1 cellular context compared by ENCODE assay signal in genomic region chr7:19062216-19062615, GRCh38.
TF ChIP-seq lines count a peak whose summit lies in the region.

No MANE protein-coding gene starts in this region.

TF ChIP-seq in H1, 55 proteins besides CTCF, POLR2A, EP300 and RAD21:
- TF ChIP-seq SRF (IDR thresholded peaks at IDR 0.05; ENCODE audit: low read depth, low read length), result no peak
- TF ChIP-seq RXRA (IDR thresholded peaks at IDR 0.05; ENCODE audit: insufficient read depth, low read depth, low read length), result no peak
- no peak for TF ChIP-seq ATF3 (IDR thresholded peaks at IDR 0.05; ENCODE audit: insufficient read depth, low read depth, low read length)
- no peak for TF ChIP-seq CBX5 (IDR thresholded peaks at IDR 0.05; ENCODE audit: low read depth, low read length)
- no peak for TF ChIP-seq RNF2 (IDR thresholded peaks at IDR 0.05; ENCODE audit: borderline replicate concordance, low read depth, low read length, missing control alignments, poor library complexity, severe bottlenecking)
- no peak for TF ChIP-seq KDM4A (IDR thresholded peaks at IDR 0.05; ENCODE audit: low read depth, low read length, severe bottlenecking)
- no peak for TF ChIP-seq SP1 (IDR thresholded peaks at IDR 0.05; ENCODE audit: low read depth, low read length)
- TF ChIP-seq JUN (IDR thresholded peaks at IDR 0.05; ENCODE audit: low read depth, low read length), result no peak
- TF ChIP-seq NANOG (IDR thresholded peaks at IDR 0.05; ENCODE audit: insufficient read depth, low read depth, low read length, poor library complexity, severe bottlenecking), result no peak
- no peak for TF ChIP-seq ASH2L (IDR thresholded peaks at IDR 0.05; ENCODE audit: low read length)
- TF ChIP-seq ATF2 (IDR thresholded peaks at IDR 0.05; ENCODE audit: low read length), result no peak
TF ChIP-seq in H1: peak in this region for 0.
